26 cellular contexts compared by ENCODE assay signal in the genomic region with DNA sequence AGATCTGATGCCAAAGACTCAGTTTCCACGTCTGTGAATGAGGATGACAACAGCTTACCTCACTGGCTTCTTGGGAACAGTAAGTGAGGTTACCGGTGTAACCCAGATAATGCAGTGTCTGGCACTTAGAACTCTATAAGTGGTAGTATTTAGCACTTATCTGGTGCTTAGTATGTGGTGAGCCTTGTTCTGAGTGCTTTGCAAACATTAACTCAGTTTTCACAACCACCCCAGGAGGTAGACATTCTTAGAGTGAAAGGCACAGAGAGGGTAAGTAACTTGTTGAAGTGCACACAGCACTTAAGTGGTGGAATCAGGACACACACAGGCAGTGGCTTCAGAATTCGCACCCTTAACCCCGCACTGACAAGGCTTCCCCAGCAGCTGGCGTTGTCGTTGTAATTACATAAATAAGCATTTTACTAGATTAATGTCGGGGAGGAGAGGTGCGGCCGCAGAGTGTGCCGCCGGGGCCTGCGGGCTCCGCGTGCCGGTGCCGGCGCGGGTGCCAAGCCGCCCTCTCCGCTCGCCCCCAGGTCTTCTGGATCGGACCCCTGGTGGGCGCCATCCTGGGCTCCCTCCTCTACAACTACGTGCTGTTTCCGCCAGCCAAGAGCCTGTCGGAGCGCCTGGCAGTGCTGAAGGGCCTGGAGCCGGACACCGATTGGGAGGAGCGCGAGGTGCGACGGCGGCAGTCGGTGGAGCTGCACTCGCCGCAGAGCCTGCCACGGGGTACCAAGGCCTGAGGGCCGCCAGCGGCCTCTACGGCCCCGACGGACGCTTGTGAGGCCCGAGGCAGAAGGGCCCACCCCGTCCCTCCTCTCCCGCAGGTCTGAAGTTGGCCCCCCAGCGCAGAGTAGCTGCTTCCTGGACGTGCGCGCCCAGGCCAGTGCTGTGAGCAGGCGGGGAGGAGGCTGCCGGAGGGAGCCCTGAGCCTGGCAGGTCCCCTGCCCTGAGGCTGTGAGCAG. TPM values are rescaled to one million over a fixed set of nuclear protein-coding genes. Genes with fewer than 3 reads are reported as not detected.
DNase-seq lines count a peak whose midpoint lies in the region; ATAC-seq and TF ChIP-seq lines count a peak whose summit lies in the region.
"Had no signal": no experiment of that assay in that cellular context is flagged by ENCODE, and none has a peak within 500 bp of the region (broad histone marks: within the 10 kb centered on the region; RNA-seq: fewer than 3 reads in every experiment).

No MANE protein-coding gene starts in this region.

- H3K9ac ChIP-seq in SK-N-SH (no peak overlapping the region), Loucy (ENCODE audit: low read depth, low read length, poor library complexity, severe bottlenecking) (peak overlapping the region; percentile 26)

- no peak for ATAC-seq in SK-N-SH treated with all-trans-retinoic acid at 6 μM for 48 hours
- peak; percentile 22 for ATAC-seq in foreskin keratinocyte
- ATAC-seq: GM12878 had no signal

- H2AFZ ChIP-seq in SK-N-SH (ENCODE audit: low read depth) (no peak overlapping the region), Loucy (ENCODE audit: low read length) (no peak overlapping the region)

- H4K20me1 ChIP-seq in SK-N-SH (ENCODE audit: insufficient read depth) (no peaks in the 10 kb centered on the region), Loucy (ENCODE audit: insufficient read depth, low read length, poor library complexity, severe bottlenecking) (no peaks in the 10 kb centered on the region)

- H3K9me3 ChIP-seq in SK-N-SH, result no peaks in the 10 kb centered on the region
- no peaks in the 10 kb centered on the region for H3K9me3 ChIP-seq in Loucy (ENCODE audit: insufficient read depth, low read depth, low read length)
- no peaks in the 10 kb centered on the region for H3K9me3 ChIP-seq in spleen
- no peaks in the 10 kb centered on the region for H3K9me3 ChIP-seq in testis
- H3K9me3 ChIP-seq: heart left ventricle, vagina had no signal

- no peaks in the 10 kb centered on the region for H3K79me2 ChIP-seq in SK-N-SH (ENCODE audit: insufficient read depth)
- H3K79me2 ChIP-seq in Loucy (ENCODE audit: insufficient read depth, low read length), result no peaks in the 10 kb centered on the region

- no peaks in the 10 kb centered on the region for H3K27me3 ChIP-seq in SK-N-SH (ENCODE audit: insufficient read depth)
- no peaks in the 10 kb centered on the region for H3K27me3 ChIP-seq in Loucy (ENCODE audit: insufficient read depth, low read length, poor library complexity, severe bottlenecking)
- H3K27me3 ChIP-seq in foreskin keratinocyte, result peaks cover 72% of the 10 kb centered on the region
- H3K27me3 ChIP-seq in spleen (replicated peaks in 1 of 7), result peaks cover 0 to 91% (median 33%) of the 10 kb centered on the region in 7 donors
- H3K27me3 ChIP-seq in testis, result no peaks in the 10 kb centered on the region
- H3K27me3 ChIP-seq: vagina had no signal

- H3F3A ChIP-seq in SK-N-SH (replicated peaks; ENCODE audit: insufficient read depth) (no peaks in the 10 kb centered on the region), Loucy (ENCODE audit: low read depth) (0 out of 2 replicates have a peak, but pooled peaks cover 3% of the 10 kb centered on the region)

- CTCF ChIA-PET in SK-N-SH (lab: Yijun Ruan, JAX), result interaction anchor here (0.6 to 4.5 kb wide), 10 partner anchors 10 to 129 kb away, joined by 3 to 36 read pairs (median 5); no protein-coding TSS in a partner anchor

- intact Hi-C loops in spleen (cut with DNase I; ENCODE audit: low total_unique reads) (no loop called here), testis (cut with DNase I; ENCODE audit: low total_unique reads) (loop anchor here (10.0 kb wide), 1 partner anchor 90 kb away; no protein-coding TSS in a partner anchor)

- no peak overlapping the region for H3K27ac ChIP-seq in SK-N-SH (ENCODE audit: low read depth in 2 of 2, low read length in 1 of 2)
- H3K27ac ChIP-seq in foreskin keratinocyte, result no peak overlapping the region
- H3K27ac ChIP-seq in spleen, result no peak overlapping the region
- no peak overlapping the region for H3K27ac ChIP-seq in testis
- H3K27ac ChIP-seq: C4-2B, heart left ventricle, vagina had no signal

- TF ChIP-seq POLR2A in spleen (IDR thresholded peaks at IDR 0.05), result no peak
- no peak for TF ChIP-seq POLR2A in testis (IDR thresholded peaks at IDR 0.05)

- H3K4me3 ChIP-seq in SK-N-SH (ENCODE audit: low read depth in 2 of 2, low read length in 1 of 2) (no peak overlapping the region), Loucy (ENCODE audit: low read length, poor library complexity, severe bottlenecking) (no peak overlapping the region), spleen (peak overlapping the region in 1 of 8 donors; percentile 19), testis (peak overlapping the region in 1 of 2 donors; percentile 12)
- H3K4me3 ChIP-seq: GM12878, vagina had no signal

- H3K9me2 ChIP-seq in SK-N-SH, result no peaks in the 10 kb centered on the region
- no peaks in the 10 kb centered on the region for H3K9me2 ChIP-seq in Loucy (replicated peaks; ENCODE audit: low read depth, low read length)

- H3K4me1 ChIP-seq in SK-N-SH (ENCODE audit: control insufficient read depth in 1 of 2, insufficient read depth in 2 of 2, low read depth in 1 of 2, low read length in 1 of 2), result peaks cover 4 to 7% of the 10 kb centered on the region in 2 experiments; a peak in 3 of 4 replicates
- peaks cover 81% of the 10 kb centered on the region for H3K4me1 ChIP-seq in Loucy (ENCODE audit: insufficient read depth, low read length, poor library complexity, severe bottlenecking)
- no peaks in the 10 kb centered on the region for H3K4me1 ChIP-seq in foreskin keratinocyte
- peaks cover 0 to 51% (median 14%) of the 10 kb centered on the region in 6 donors for H3K4me1 ChIP-seq in spleen
- peaks cover 4% of the 10 kb centered on the region for H3K4me1 ChIP-seq in testis
- H3K4me1 ChIP-seq: vagina had no signal

- 83% methylated on average over 21 of the region's 53 CpGs for WGBS in SK-N-SH (ENCODE audit: low lambda C conversion rate)
- WGBS in spleen, 5 donors, result 24 to 44% (median 29%) methylated on average over 22 to 53 of the region's 53 CpGs
- 39 to 49% methylated on average over 12 to 50 of the region's 53 CpGs for WGBS in testis, 2 donors

- TF ChIP-seq RAD21 in SK-N-SH (IDR thresholded peaks at IDR 0.05; ENCODE audit: low read length), result no peak

- TF ChIP-seq CTCF in SK-N-SH (IDR thresholded peaks at IDR 0.05) (no peak), Loucy (conservative IDR thresholded peaks at IDR 0.05; ENCODE audit: low read length) (no peak), foreskin keratinocyte (conservative IDR thresholded peaks at IDR 0.05) (peak; percentile 16), spleen (IDR thresholded peaks at IDR 0.05 in 8 of 11, conservative IDR thresholded peaks at IDR 0.05 in 3 of 11) (no peak), testis (IDR thresholded peaks at IDR 0.05) (no peak)

- H3K36me3 ChIP-seq in SK-N-SH (replicated peaks in 1 of 2; ENCODE audit: control insufficient read depth in 1 of 2, insufficient read depth in 2 of 2, low read length in 1 of 2), result no peaks in the 10 kb centered on the region
- H3K36me3 ChIP-seq in Loucy (ENCODE audit: insufficient read depth, low read length), result no peaks in the 10 kb centered on the region
- no peaks in the 10 kb centered on the region for H3K36me3 ChIP-seq in spleen
- no peaks in the 10 kb centered on the region for H3K36me3 ChIP-seq in testis (ENCODE audit: low read depth, missing control alignments)
- H3K36me3 ChIP-seq: heart left ventricle, vagina had no signal

- POLR2A ChIA-PET in SK-N-SH (lab: Yijun Ruan, JAX), result no interaction called here

- no peak for TF ChIP-seq EP300 in SK-N-SH (IDR thresholded peaks at IDR 0.05; ENCODE audit: borderline replicate concordance in 1 of 2, low read depth in 1 of 2, low read length in 1 of 2)

- DNase-seq in SK-N-SH (peak; percentile 23), foreskin keratinocyte (no peak), spleen (peak; percentile 59), NCI-H2196 treated with DMSO at 0.1 percent for 48 hours (lab: John Stamatoyannopoulos, UW; ENCODE audit: unreplicated experiment) (no peak), NCI-H446 (lab: John Stamatoyannopoulos, UW) (no peak), testis (no peak)
- DNase-seq: activated CD4-positive, alpha-beta T cell treated with anti-CD3 and anti-CD28 coated beads for 48 hours; activated gamma-delta T cell; heart left ventricle; immature natural killer cell; NCI-H1105; NCI-H2107; NCI-H748 treated with DMSO at 0.1 percent for 48 hours; occipital lobe; SHP77 treated with DMSO at 0.1 percent for 48 hours; stimulated activated CD4-positive, alpha-beta T cell treated with anti-CD3 and anti-CD28 coated beads, Interleukin-12 subunit alpha, Interleukin-12 subunit beta, amount 100 ng/mL, for 4 hours; T-helper 1 cell had no signal

- no peak overlapping the region for H3K4me2 ChIP-seq in SK-N-SH
- H3K4me2 ChIP-seq in Loucy (ENCODE audit: low read depth, low read length, poor library complexity, severe bottlenecking), result peak overlapping the region; percentile 54

RNA-seq across cellular contexts. Expression of a gene that starts 4.6 kb away (rescaled TPM):
- polyA plus RNA-seq in SK-N-SH (2012; rRNA removed), result not detected in 2 replicates
- not detected in 2 replicates for polyA plus RNA-seq in SK-N-SH (2012; cell fraction: cytosol; rRNA removed)
- not detected in 2 replicates for polyA plus RNA-seq in SK-N-SH (2012; cell fraction: nucleus; rRNA removed)
- not detected in 2 replicates for total RNA-seq in foreskin keratinocyte
- not detected in 2 replicates for polyA plus RNA-seq in foreskin keratinocyte
- not detected for total RNA-seq in spleen
- polyA plus RNA-seq in spleen, result not detected
- total RNA-seq in testis, result 1 to 10 TPM in 1 of 2 donors, under 1 TPM in 1; 0.79 to 1.9 TPM
- 1.1 TPM for polyA plus RNA-seq in testis (ENCODE audit: insufficient read depth, low read depth, low replicate concordance)
- total RNA-seq: A673, GM12878, heart left ventricle, LHCN-M2, myocyte, occipital lobe, subcutaneous adipose tissue, vagina had no signal
- polyA plus RNA-seq: GM12878, heart left ventricle, immature natural killer cell had no signal

RNA-seq across cellular contexts. Expression of a gene that starts 6.5 kb away (rescaled TPM):
- 0.08 and 0.10 TPM in 2 replicates for polyA plus RNA-seq in SK-N-SH (2012; rRNA removed)
- not detected in 2 replicates for polyA plus RNA-seq in SK-N-SH (2012; cell fraction: cytosol; rRNA removed)
- 0.06 TPM in 1 of 2 replicates, not detected in the other for polyA plus RNA-seq in SK-N-SH (2012; cell fraction: nucleus; rRNA removed)
- not detected in 2 replicates for total RNA-seq in foreskin keratinocyte
- polyA plus RNA-seq in foreskin keratinocyte, result not detected in 2 replicates
- under 1 TPM in 3 of 7 donors, not detected in 4; 0.26 to 0.46 (median 0.30) TPM for total RNA-seq in spleen
- polyA plus RNA-seq in spleen, result under 1 TPM in 2 of 3 donors, not detected in 1; 0.05 to 0.45 TPM
- 100 to 1,000 TPM; 128 to 134 TPM for total RNA-seq in testis
- 414 TPM for polyA plus RNA-seq in testis (ENCODE audit: insufficient read depth, low read depth, low replicate concordance)
- total RNA-seq: A673, GM12878, myocyte, subcutaneous adipose tissue, vagina had no signal
- polyA plus RNA-seq: GM12878, immature natural killer cell had no signal

RNA-seq across cellular contexts. Expression of a gene that starts 17.6 kb away (rescaled TPM):
- 0.10 and 0.21 TPM in 2 replicates for polyA plus RNA-seq in SK-N-SH (2012; rRNA removed)
- polyA plus RNA-seq in SK-N-SH (2012; cell fraction: cytosol; rRNA removed), result 0.04 and 0.09 TPM in 2 replicates
- polyA plus RNA-seq in SK-N-SH (2012; cell fraction: nucleus; rRNA removed), result 0.56 and 0.59 TPM in 2 replicates
- total RNA-seq in foreskin keratinocyte, result 0.03 and 0.11 TPM in 2 replicates
- polyA plus RNA-seq in foreskin keratinocyte, result 0.11 and 0.16 TPM in 2 replicates
- under 1 TPM in 1 of 7 donors, not detected in 6; 0.36 TPM for total RNA-seq in spleen
- polyA plus RNA-seq in spleen, result under 1 TPM in 1 of 3 donors, not detected in 2; 0.03 TPM
- total RNA-seq in testis, result 1 to 10 TPM; 1.7 to 2.2 TPM
- 3.1 TPM for polyA plus RNA-seq in testis (ENCODE audit: insufficient read depth, low read depth, low replicate concordance)
- total RNA-seq: A673, GM12878, heart left ventricle, LHCN-M2, myocyte, vagina had no signal
- polyA plus RNA-seq: GM12878, immature natural killer cell had no signal

RNA-seq across cellular contexts. Expression of a gene that starts 51.4 kb away (rescaled TPM):
- polyA plus RNA-seq in SK-N-SH (2012; rRNA removed) (6.3 and 11.3 TPM in 2 replicates), foreskin keratinocyte (not detected in 2 replicates), spleen (under 1 TPM; 0.04 to 0.19 (median 0.17) TPM), testis (ENCODE audit: insufficient read depth, low read depth, low replicate concordance) (67.5 TPM)
- polyA plus RNA-seq in SK-N-SH (2012; cell fraction: cytosol; rRNA removed), result 4.6 and 6.9 TPM in 2 replicates
- polyA plus RNA-seq in SK-N-SH (2012; cell fraction: nucleus; rRNA removed), result 3.7 and 4.8 TPM in 2 replicates
- total RNA-seq in foreskin keratinocyte (not detected in 2 replicates), spleen (1 to 10 TPM in 4 of 7 donors, under 1 TPM in 2, not detected in 1; 0.09 to 3.2 (median 1.7) TPM), testis (10 to 100 TPM; 14.6 to 15.3 TPM)
- total RNA-seq: A673, GM12878 had no signal
- polyA plus RNA-seq: GM12878 had no signal

Comparison
In these comparisons a context has a peak if more than half of its experiments do, and no peak if none do; other contexts are left out.
1. DNase-seq: peak in SK-N-SH (single experiment) and spleen (single experiment); none in foreskin keratinocyte (0 of 2), NCI-H2196 treated with DMSO at 0.1 percent for 48 hours (single experiment), NCI-H446 (0 of 2) and testis (single experiment).
2. RNA of a gene that starts 6.5 kb away (polyA plus RNA-seq): 414 TPM in testis (single experiment); 0.06 to 0.10 TPM in SK-N-SH, 0.05 to 0.45 TPM in spleen and not detected in foreskin keratinocyte; every median in the first group is over 100 times any median in the second.